In the genomic region with DNA sequence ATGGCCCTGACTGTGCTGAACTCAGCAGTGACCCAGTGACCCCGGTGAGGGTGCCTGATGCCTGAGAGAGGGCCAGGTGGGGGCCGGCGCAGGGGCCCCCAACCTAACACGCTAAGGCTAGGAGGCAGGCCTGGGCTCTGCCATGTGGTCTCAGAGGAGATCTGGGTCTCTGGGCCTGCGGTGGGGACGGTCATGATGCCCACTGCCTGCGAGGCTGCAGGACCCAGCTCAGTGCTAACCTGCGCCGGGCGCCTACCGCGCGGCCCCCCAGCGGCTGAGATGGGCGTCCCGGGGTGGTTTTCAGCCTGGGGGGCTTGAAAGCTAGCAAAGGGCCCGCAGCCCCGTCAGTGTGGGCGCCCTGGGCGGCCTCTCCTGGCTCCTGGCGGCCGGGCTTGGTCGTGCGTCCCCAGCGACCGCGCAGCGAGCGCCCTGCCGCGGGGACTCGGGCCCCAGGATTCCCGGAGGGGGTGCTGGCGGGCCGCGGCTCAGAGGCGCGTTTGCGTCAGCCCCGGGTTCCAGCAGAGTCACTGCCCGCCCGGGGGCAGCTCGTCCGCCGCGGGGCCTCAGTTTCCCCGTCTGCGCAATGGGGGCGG, we compare ENCODE assay signal across 8 cellular contexts. TPM values are rescaled to one million over a fixed set of nuclear protein-coding genes. Genes with fewer than 3 reads are reported as not detected.
A peak's percentile ranks its signal among the peaks of the same experiment; 100 is the strongest.
DNase-seq lines count a peak whose midpoint lies in the region; ATAC-seq and TF ChIP-seq lines count a peak whose summit lies in the region.

No MANE protein-coding gene starts in this region.

- intact Hi-C loops in naive thymus-derived CD4-positive, alpha-beta T cell (cut with micrococcal nuclease) = no loop called here

- H3K27me3 Mint-ChIP-seq in naive thymus-derived CD4-positive, alpha-beta T cell = peaks cover 0 to 16% (median 8%) of the 10 kb centered on the region in 5 donors

- TF ChIP-seq POLR2A in Peyer's patch (IDR thresholded peaks at IDR 0.05) = no peak

- TF ChIP-seq CTCF in Peyer's patch (IDR thresholded peaks at IDR 0.05) = peak in 4 of 6 experiments; percentile 11 to 41 (median 33)
- no peak for TF ChIP-seq CTCF in coronary artery (IDR thresholded peaks at IDR 0.05)

- CTCF ChIA-PET in naive thymus-derived CD4-positive, alpha-beta T cell (lab: Charles Lee) = interaction anchor here (0.6 kb wide), 1 partner anchor 1369 kb away, joined by 4 read pairs; no protein-coding TSS in a partner anchor

- POLR2A ChIA-PET in naive thymus-derived CD4-positive, alpha-beta T cell (lab: Charles Lee) = no interaction called here

- H3K36me3 Mint-ChIP-seq in naive thymus-derived CD4-positive, alpha-beta T cell = no peaks in the 10 kb centered on the region

- ATAC-seq in naive thymus-derived CD4-positive, alpha-beta T cell = peak; percentile 33
- ATAC-seq in GM19397 (IDR thresholded peaks at IDR 0.05; ENCODE audit: unreplicated experiment) = no peak

- H3K4me3 ChIP-seq in Peyer's patch (peak overlapping the region; percentile 30 to 57 (median 54)), coronary artery (peak overlapping the region; percentile 76)
- H3K4me3 ChIP-seq in naive thymus-derived CD4-positive, alpha-beta T cell (ENCODE audit: low read length) = no peak overlapping the region

- no peak overlapping the region for H3K27ac Mint-ChIP-seq in naive thymus-derived CD4-positive, alpha-beta T cell

- DNase-seq in NCI-H1105 (lab: John Stamatoyannopoulos, UW) (peak; percentile 6), NCI-H1105 treated with DMSO at 0.1 percent for 48 hours (lab: John Stamatoyannopoulos, UW) (no peak), Peyer's patch (no peak), coronary artery (ENCODE audit: low spot score) (no peak), SIG-M5 (lab: John Stamatoyannopoulos, UW) (no peak), GM19238 (ENCODE audit: insufficient read length, low spot score) (no peak)
- DNase-seq in naive thymus-derived CD4-positive, alpha-beta T cell = no peak

- no peaks in the 10 kb centered on the region for H3K36me3 ChIP-seq in Peyer's patch
- H3K36me3 ChIP-seq in naive thymus-derived CD4-positive, alpha-beta T cell (ENCODE audit: control insufficient read depth in 2 of 3, insufficient read depth in 3 of 3, low read length in 3 of 3) = no peaks in the 10 kb centered on the region

- H3K27ac ChIP-seq in Peyer's patch = peak overlapping the region in 2 of 4 donors; percentile 49 to 72
- H3K27ac ChIP-seq in coronary artery = peak overlapping the region in 1 of 2 donors; percentile 72
- no peak overlapping the region for H3K27ac ChIP-seq in naive thymus-derived CD4-positive, alpha-beta T cell (ENCODE audit: low read depth, low read length)

- H3K4me1 ChIP-seq in Peyer's patch = peaks cover 0 to 17% (median 6%) of the 10 kb centered on the region in 4 donors
- peaks cover 0 to 4% of the 10 kb centered on the region in 2 donors for H3K4me1 ChIP-seq in naive thymus-derived CD4-positive, alpha-beta T cell (ENCODE audit: control insufficient read depth in 2 of 2, insufficient read depth in 2 of 2, low read length in 2 of 2)

- H3K4me3 Mint-ChIP-seq in naive thymus-derived CD4-positive, alpha-beta T cell = peak overlapping the region; percentile 24 to 83 (median 70)

- H3K27me3 ChIP-seq in Peyer's patch = peaks cover 0 to 6% of the 10 kb centered on the region in 2 donors
- peaks cover 5% of the 10 kb centered on the region in 2 donors for H3K27me3 ChIP-seq in naive thymus-derived CD4-positive, alpha-beta T cell (ENCODE audit: control insufficient read depth in 2 of 2, insufficient read depth in 2 of 2, low read length in 2 of 2)

- peaks cover 0 to 6% (median 0%) of the 10 kb centered on the region in 7 donors for H3K4me1 Mint-ChIP-seq in naive thymus-derived CD4-positive, alpha-beta T cell

- no peaks in the 10 kb centered on the region for H3K9me3 Mint-ChIP-seq in naive thymus-derived CD4-positive, alpha-beta T cell

- no peaks in the 10 kb centered on the region for H3K9me3 ChIP-seq in Peyer's patch
- H3K9me3 ChIP-seq in naive thymus-derived CD4-positive, alpha-beta T cell (ENCODE audit: control insufficient read depth in 2 of 3, low read length in 3 of 3) = no peaks in the 10 kb centered on the region

RNA-seq across cellular contexts. Expression of a gene that starts 2.5 kb away (rescaled TPM):
- total RNA-seq in Peyer's patch = 10 to 100 TPM; 21.5 to 77.6 (median 46.0) TPM
- 1 to 10 TPM in 1 of 5 experiments, under 1 TPM in 2, not detected in 2; 0.56 to 2.3 (median 0.97) TPM for total RNA-seq in naive thymus-derived CD4-positive, alpha-beta T cell
- polyA plus RNA-seq in naive thymus-derived CD4-positive, alpha-beta T cell = not detected

RNA-seq across cellular contexts. Expression of a gene that starts 22.1 kb away (rescaled TPM):
- total RNA-seq in Peyer's patch = 100 to 1,000 TPM in 3 of 4 donors, 10 to 100 TPM in 1; 97.4 to 802 (median 479) TPM
- 10 to 100 TPM in 2 of 5 experiments, 1 to 10 TPM in 3; 2.3 to 20.6 (median 8.5) TPM for total RNA-seq in naive thymus-derived CD4-positive, alpha-beta T cell
- 10 to 100 TPM; 12.0 to 13.1 TPM for polyA plus RNA-seq in naive thymus-derived CD4-positive, alpha-beta T cell

RNA-seq across cellular contexts. Expression of a gene that starts 47.2 kb away (rescaled TPM):
- 1 to 10 TPM in 3 of 4 donors, under 1 TPM in 1; 0.70 to 5.8 (median 2.6) TPM for total RNA-seq in Peyer's patch
- 1 to 10 TPM in 1 of 5 experiments, under 1 TPM in 2, not detected in 2; 0.46 to 1.6 (median 0.56) TPM for total RNA-seq in naive thymus-derived CD4-positive, alpha-beta T cell
- polyA plus RNA-seq in naive thymus-derived CD4-positive, alpha-beta T cell = under 1 TPM; 0.11 to 0.31 TPM

Comparison
In these comparisons a context has a peak if more than half of its experiments do, and no peak if none do; other contexts are left out.
1. RNA of a gene that starts 2.5 kb away (total RNA-seq): 21.5 to 77.6 TPM in Peyer's patch; 0.56 to 2.3 TPM in naive thymus-derived CD4-positive, alpha-beta T cell; every median in the first group is over 4 times any median in the second.
2. RNA of a gene that starts 22.1 kb away (total RNA-seq): 97.4 to 802 TPM in Peyer's patch; 2.3 to 20.6 TPM in naive thymus-derived CD4-positive, alpha-beta T cell; every median in the first group is over 4 times any median in the second.